8 cellular contexts compared by ENCODE assay signal in the genomic region with DNA sequence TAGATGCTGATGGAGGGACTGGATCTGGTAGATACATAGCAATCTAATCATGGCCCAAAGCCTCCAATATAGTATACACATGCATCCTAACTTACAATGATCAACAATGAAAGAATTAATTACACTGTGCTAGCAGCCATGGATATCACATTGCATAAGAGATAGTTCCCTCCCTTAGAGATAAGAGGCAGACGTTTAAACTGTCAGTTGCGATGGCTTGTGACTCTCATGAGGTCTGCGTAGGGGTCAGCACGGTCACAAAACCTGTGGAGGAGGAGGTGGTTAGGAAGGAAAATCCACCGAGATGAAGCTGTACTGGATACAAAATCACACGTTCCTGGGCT. TPM values are rescaled to one million over a fixed set of nuclear protein-coding genes. Genes with fewer than 3 reads are reported as not detected.
A peak's percentile ranks its signal among the peaks of the same experiment; 100 is the strongest.
DNase-seq lines count a peak whose midpoint lies in the region; ATAC-seq and TF ChIP-seq lines count a peak whose summit lies in the region.

No MANE protein-coding gene starts in this region.

- ATAC-seq in T-cell (replicated peaks in 1 of 4) (no peak), HG02642 (IDR thresholded peaks at IDR 0.05; ENCODE audit: poor library complexity, unreplicated experiment) (no peak), HG03139 (IDR thresholded peaks at IDR 0.05; ENCODE audit: unreplicated experiment) (no peak), GM21390 (IDR thresholded peaks at IDR 0.05; ENCODE audit: unreplicated experiment) (no peak)

- peaks cover 10 to 12% of the 10 kb centered on the region in 2 donors for H3K27me3 Mint-ChIP-seq in T-cell

- CTCF ChIA-PET in T-cell (lab: Charles Lee) = interaction anchor here (0.9 to 2.0 kb wide), 5 partner anchors 20 to 239 kb away, joined by 3 to 12 read pairs (median 7); partner anchors contain the start of genes TMEM185B (in 2 of the 2) and EPB41L5 (in 1 of the 2)

- no peaks in the 10 kb centered on the region for H3K9me3 ChIP-seq in GM23248 (ENCODE audit: low read depth)

- no peak for TF ChIP-seq CTCF in foreskin fibroblast (IDR thresholded peaks at IDR 0.05; ENCODE audit: low read depth, low read length)

- peak overlapping the region; percentile 94 for H2AFZ ChIP-seq in GM23248

- POLR2A ChIA-PET in T-cell (lab: Charles Lee) = interaction anchor here (0.6 to 1.5 kb wide), 7 partner anchors 15 to 267 kb away, joined by 3 to 8 read pairs (median 4); partner anchors contain the start of gene TMEM185B (in 1 of the 2)

- H3K36me3 Mint-ChIP-seq in T-cell = peaks cover 7% of the 10 kb centered on the region

- H3K4me2 ChIP-seq in GM23248 (ENCODE audit: unreplicated experiment) = peak overlapping the region; percentile 92

- H3K79me2 ChIP-seq in GM23248 (ENCODE audit: insufficient read depth) = peaks cover 37% of the 10 kb centered on the region

- H3K27ac ChIP-seq in GM23248 = no peak overlapping the region

- H3K4me3 Mint-ChIP-seq in T-cell = peak overlapping the region; percentile 98 to 100 (median 100)

- DNase-seq in GM23248 (no peak), T-cell (no peak), foreskin fibroblast (peak in 1 of 2 donors; percentile 37), skeletal muscle cell (ENCODE audit: low read depth) (no peak), NCI-H1694 treated with DMSO at 0.1 percent for 48 hours (lab: John Stamatoyannopoulos, UW) (no peak)

- H3F3A ChIP-seq in GM23248 (ENCODE audit: insufficient read depth) = no peaks in the 10 kb centered on the region

- peak overlapping the region; percentile 96 for H3K27ac Mint-ChIP-seq in T-cell

- peaks cover 13% of the 10 kb centered on the region for H3K4me1 ChIP-seq in GM23248 (ENCODE audit: insufficient read depth)

- no peaks in the 10 kb centered on the region for H3K36me3 ChIP-seq in GM23248 (ENCODE audit: low read depth)

- peaks cover 5% of the 10 kb centered on the region; the same call in 1 of the 2 replicates for H4K20me1 ChIP-seq in GM23248 (ENCODE audit: insufficient read depth)

- H3K9ac ChIP-seq in GM23248 = peak overlapping the region; percentile 79

- in situ Hi-C loops in GM23248 (cut with MboI) = no loop called here

- H3K4me3 ChIP-seq in GM23248 = peak overlapping the region; percentile 82
- H3K4me3 ChIP-seq in foreskin fibroblast (ENCODE audit: low read depth in 1 of 2, low read length in 2 of 2) = peak overlapping the region; percentile 95 to 98
- peak overlapping the region; percentile 89 for H3K4me3 ChIP-seq in skeletal muscle cell (ENCODE audit: low read depth, low read length)

- no peaks in the 10 kb centered on the region for H3K9me2 ChIP-seq in GM23248 (ENCODE audit: insufficient read depth)

- peaks cover 40 to 45% (median 40%) of the 10 kb centered on the region in 3 donors for H3K4me1 Mint-ChIP-seq in T-cell

- H3K27me3 ChIP-seq in GM23248 (replicated peaks; ENCODE audit: insufficient read depth) = no peaks in the 10 kb centered on the region

- WGBS in GM23248 (ENCODE audit: low coverage in 1 of 2, low lambda C conversion rate in 2 of 2, missing lambda C conversion rate in 2 of 2), 2 experiments = 43 to 46% methylated on average over 6 of the region's 6 CpGs

- no peaks in the 10 kb centered on the region for H3K9me3 Mint-ChIP-seq in T-cell

RNA-seq across cellular contexts. Expression of gene RALB, which starts 0.8 kb away (rescaled TPM):
- 65.7 and 78.5 TPM in 2 replicates for total RNA-seq in GM23248 (2014; rRNA removed; shearing (Covaris generic))
- 105 and 109 TPM in 2 replicates for polyA plus RNA-seq in GM23248 (2016; fragmentation: Nextera tagmentation; extraction: Ambion mirVana)
- total RNA-seq in T-cell = 10 to 100 TPM; 10.3 to 20.1 (median 12.9) TPM

RNA-seq across cellular contexts. Expression of gene TMEM185B, which starts 28.6 kb away (rescaled TPM):
- 32.0 and 40.6 TPM in 2 replicates for total RNA-seq in GM23248 (2014; rRNA removed; shearing (Covaris generic))
- 32.3 and 33.7 TPM in 2 replicates for polyA plus RNA-seq in GM23248 (2016; fragmentation: Nextera tagmentation; extraction: Ambion mirVana)
- total RNA-seq in T-cell = 10 to 100 TPM; 14.8 to 25.2 (median 21.9) TPM
